In the genomic region with DNA sequence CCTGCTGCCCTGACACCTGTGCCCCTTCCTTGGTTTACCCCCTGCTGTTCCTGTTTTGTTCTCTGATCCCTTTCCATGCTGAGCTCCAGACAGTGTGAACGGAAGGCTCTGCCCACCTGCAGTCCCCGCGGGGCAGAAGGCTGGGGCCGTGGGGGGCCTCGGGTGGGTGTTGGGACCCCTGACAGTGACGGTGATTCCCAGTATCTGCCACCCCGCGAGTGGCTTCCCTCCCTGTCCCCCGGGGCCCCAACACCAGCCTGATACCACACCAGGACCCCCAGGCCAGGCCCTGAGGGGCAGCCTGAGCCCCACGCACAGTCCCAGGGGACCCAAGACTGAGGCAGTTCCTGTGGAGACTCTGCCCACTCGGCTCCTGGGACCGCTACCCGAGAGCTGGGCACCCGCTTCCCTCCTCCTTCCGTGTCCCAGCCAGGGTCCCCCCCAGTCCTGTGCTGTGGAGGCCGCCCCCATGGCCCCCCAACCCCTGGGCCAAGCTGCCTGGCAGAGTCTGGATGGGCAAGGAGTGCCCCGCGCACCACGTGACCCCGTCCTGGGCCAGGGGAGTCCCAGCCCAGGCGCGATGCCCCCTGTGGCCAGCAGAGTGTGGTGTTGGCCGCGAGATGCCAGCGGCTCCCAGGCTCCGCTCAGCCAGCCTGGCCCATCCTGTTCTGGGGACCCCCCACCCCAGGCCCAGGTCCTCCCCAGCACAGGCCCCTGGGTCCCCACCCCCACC, we compare ENCODE assay signal across 8 cellular contexts. TPM values are rescaled to one million over a fixed set of nuclear protein-coding genes. Genes with fewer than 3 reads are reported as not detected.
DNase-seq lines count a peak whose midpoint lies in the region; ATAC-seq, FAIRE-seq and TF ChIP-seq lines count a peak whose summit lies in the region.

No MANE protein-coding gene starts in this region.

- H3K36me3 ChIP-seq in adrenal gland (replicated peaks in 1 of 2) (no peaks in the 10 kb centered on the region), left ventricle myocardium inferior (no peaks in the 10 kb centered on the region), sigmoid colon (no peaks in the 10 kb centered on the region)

- peaks cover 0 to 4% of the 10 kb centered on the region in 2 donors for H3K4me1 ChIP-seq in adrenal gland (replicated peaks in 1 of 2)
- H3K4me1 ChIP-seq in left ventricle myocardium inferior: peaks cover 7% of the 10 kb centered on the region
- H3K4me1 ChIP-seq in sigmoid colon: peaks cover 0 to 23% (median 19%) of the 10 kb centered on the region in 4 donors

- intact Hi-C loops in adrenal gland (cut with DNase I): loop anchor here (1.0 to 2.0 kb wide), 2 partner anchors 88 to 93 kb away; no protein-coding TSS in a partner anchor
- intact Hi-C loops in left ventricle myocardium inferior (cut with micrococcal nuclease): no loop called here
- intact Hi-C loops in sigmoid colon (cut with DNase I): loop anchor here (1.0 kb wide), 1 partner anchor 88 kb away; no protein-coding TSS in a partner anchor

- H3K27me3 ChIP-seq in adrenal gland (peaks cover 12% of the 10 kb centered on the region), left ventricle myocardium inferior (ENCODE audit: low read depth) (peaks cover 96% of the 10 kb centered on the region), sigmoid colon (peaks cover 13 to 51% (median 26%) of the 10 kb centered on the region in 3 donors)

- 17 to 76% (median 27%) methylated on average over 3 to 26 of the region's 26 CpGs for WGBS in adrenal gland, 4 donors
- 29 to 31% methylated on average over 26 of the region's 26 CpGs for WGBS in sigmoid colon, 2 donors

- FAIRE-seq in H54 (lab: Jason Lieb, UNC): no peak

- peak; percentile 97 for DNase-seq in H54 (ENCODE audit: insufficient read length, low spot score)
- DNase-seq in RPMI7951 (ENCODE audit: low read depth): peak; percentile 34
- peak; percentile 67 to 87 (median 84) for DNase-seq in adrenal gland
- DNase-seq in left ventricle myocardium inferior: peak; percentile 47
- DNase-seq in sigmoid colon: peak; percentile 86
- no peak for DNase-seq in NCI-H2081 treated with DMSO at 0.1 percent for 48 hours (lab: John Stamatoyannopoulos, UW)

- H3K9me3 ChIP-seq in adrenal gland (replicated peaks in 1 of 3): no peaks in the 10 kb centered on the region
- no peaks in the 10 kb centered on the region for H3K9me3 ChIP-seq in left ventricle myocardium inferior (replicated peaks)
- no peaks in the 10 kb centered on the region for H3K9me3 ChIP-seq in sigmoid colon

- ATAC-seq in GM19035 (IDR thresholded peaks at IDR 0.05; ENCODE audit: unreplicated experiment): no peak

- no peak for TF ChIP-seq POLR2A in H54 (IDR thresholded peaks at IDR 0.05; ENCODE audit: low read depth, low read length)
- TF ChIP-seq POLR2A in adrenal gland (IDR thresholded peaks at IDR 0.05): no peak
- no peak for TF ChIP-seq POLR2A in sigmoid colon (IDR thresholded peaks at IDR 0.05)

- no peak overlapping the region for H3K4me3 ChIP-seq in adrenal gland
- H3K4me3 ChIP-seq in left ventricle myocardium inferior: no peak overlapping the region
- H3K4me3 ChIP-seq in sigmoid colon: no peak overlapping the region

- TF ChIP-seq CTCF in C4-2B (conservative IDR thresholded peaks at IDR 0.05) (peak; percentile 84), adrenal gland (IDR thresholded peaks at IDR 0.05) (peak; percentile 66 to 97 (median 82)), left ventricle myocardium inferior (IDR thresholded peaks at IDR 0.05; ENCODE audit: borderline replicate concordance) (peak; percentile 84), sigmoid colon (IDR thresholded peaks at IDR 0.05) (peak; percentile 58 to 92 (median 76))

- H3K27ac ChIP-seq in C4-2B: no peak overlapping the region
- H3K27ac ChIP-seq in adrenal gland: no peak overlapping the region
- H3K27ac ChIP-seq in left ventricle myocardium inferior (replicated peaks): no peak overlapping the region
- H3K27ac ChIP-seq in sigmoid colon: no peak overlapping the region

- no peak for TF ChIP-seq EP300 in sigmoid colon (IDR thresholded peaks at IDR 0.05)

RNA-seq across cellular contexts. Expression of gene C1QTNF8, which starts 10.0 kb away (rescaled TPM):
- not detected in 2 replicates for total RNA-seq in RPMI7951 (2014; rRNA removed; shearing (Covaris generic))
- total RNA-seq in adrenal gland (under 1 TPM in 2 of 8 donors, not detected in 6; 0.14 to 0.19 TPM), left ventricle myocardium inferior (not detected), sigmoid colon (not detected)
- polyA plus RNA-seq in adrenal gland (under 1 TPM in 2 of 3 donors, not detected in 1; 0.30 to 0.64 TPM), sigmoid colon (not detected)

RNA-seq across cellular contexts. Expression of gene SSTR5, which starts 33.5 kb away (rescaled TPM):
- not detected in 2 replicates for total RNA-seq in RPMI7951 (2014; rRNA removed; shearing (Covaris generic))
- total RNA-seq in adrenal gland (10 to 100 TPM in 1 of 8 donors, 1 to 10 TPM in 6, under 1 TPM in 1; 0.79 to 14.4 (median 3.0) TPM), left ventricle myocardium inferior (22.6 TPM), sigmoid colon (not detected)
- polyA plus RNA-seq in adrenal gland (under 1 TPM in 2 of 3 donors, not detected in 1; 0.17 to 0.24 TPM), sigmoid colon (under 1 TPM in 1 of 3 donors, not detected in 2; 0.04 TPM)

RNA-seq across cellular contexts. Expression of gene CACNA1H, which starts 46.9 kb away (rescaled TPM):
- total RNA-seq in RPMI7951 (2014; rRNA removed; shearing (Covaris generic)): not detected in 2 replicates
- total RNA-seq in adrenal gland (100 to 1,000 TPM in 1 of 8 donors, 10 to 100 TPM in 7; 25.1 to 121 (median 41.7) TPM), left ventricle myocardium inferior (2.5 TPM), sigmoid colon (100 to 1,000 TPM in 2 of 4 donors, 10 to 100 TPM in 2; 37.0 to 181 (median 127) TPM)
- polyA plus RNA-seq in adrenal gland (10 to 100 TPM; 20.1 to 36.2 (median 21.7) TPM), sigmoid colon (10 to 100 TPM in 1 of 3 donors, 1 to 10 TPM in 1, under 1 TPM in 1; 0.46 to 10.1 (median 1.8) TPM)
